In genomic region chr6:8627085-8627861, GRCh38 we compare ENCODE assay signal across 10 cellular contexts.
A peak's percentile ranks its signal among the peaks of the same experiment; 100 is the strongest.
DNase-seq lines count a peak whose midpoint lies in the region; ATAC-seq, FAIRE-seq and TF ChIP-seq lines count a peak whose summit lies in the region.
"Had no signal": no experiment of that assay in that cellular context is flagged by ENCODE, and none has a peak within 500 bp of the region (broad histone marks: within the 10 kb centered on the region; RNA-seq: fewer than 3 reads in every experiment).

No MANE protein-coding gene starts in this region.

- FAIRE-seq in GM12891 (lab: Jason Lieb, UNC) = no peak

- no peak for TF ChIP-seq POLR2A in GM12891 (IDR thresholded peaks at IDR 0.05; ENCODE audit: low read depth, low read length)

- intact Hi-C loops in Right ventricle myocardium superior (cut with DNase I) = no loop called here

- DNase-seq in GM12891 (ENCODE audit: insufficient read length, low spot score) (peak; percentile 6), NOMO-1 treated with DMSO at 0.1 percent for 48 hours (lab: John Stamatoyannopoulos, UW; ENCODE audit: unreplicated experiment) (peak; percentile 70), fibroblast of the conjunctiva (ENCODE audit: low read depth) (peak; percentile 3), Right ventricle myocardium superior (no peak), NCI-H524 (lab: John Stamatoyannopoulos, UW) (no peak), NCI-H774 (lab: John Stamatoyannopoulos, UW) (no peak)
- DNase-seq: CD4-positive, CD25-positive, alpha-beta regulatory T cell; head of caudate nucleus had no signal

- peak; percentile 67 for ATAC-seq in HG02759 (IDR thresholded peaks at IDR 0.05; ENCODE audit: unreplicated experiment)
- no peak for ATAC-seq in Right ventricle myocardium superior (ENCODE audit: poor library complexity)
- ATAC-seq in HG02571 (IDR thresholded peaks at IDR 0.05; ENCODE audit: unreplicated experiment) = no peak

TF ChIP-seq in GM12891, 5 proteins besides CTCF, POLR2A, EP300 and RAD21:
- TF ChIP-seq PAX5 (IDR thresholded peaks at IDR 0.05; ENCODE audit: insufficient read depth, low read length, severe bottlenecking) = no peak
- no peak for TF ChIP-seq TAF1 (IDR thresholded peaks at IDR 0.05; ENCODE audit: low read depth, low read length)
- no peak for TF ChIP-seq POLR2AphosphoS5 (IDR thresholded peaks at IDR 0.05; ENCODE audit: low read depth, low read length)
- TF ChIP-seq POU2F2 (IDR thresholded peaks at IDR 0.05; ENCODE audit: low read depth, low read length) = no peak
- no peak for TF ChIP-seq SPI1 (IDR thresholded peaks at IDR 0.05; ENCODE audit: low read depth, low read length)

Comparison
In these comparisons a context has a peak if more than half of its experiments do, and no peak if none do; other contexts are left out.
1. DNase-seq: peak in GM12891 (single experiment), NOMO-1 treated with DMSO at 0.1 percent for 48 hours (single experiment) and fibroblast of the conjunctiva (single experiment); none in Right ventricle myocardium superior (single experiment), NCI-H524 (0 of 2) and NCI-H774 (single experiment).